Comparison of ENCODE assay signal across 8 cellular contexts in the genomic region with DNA sequence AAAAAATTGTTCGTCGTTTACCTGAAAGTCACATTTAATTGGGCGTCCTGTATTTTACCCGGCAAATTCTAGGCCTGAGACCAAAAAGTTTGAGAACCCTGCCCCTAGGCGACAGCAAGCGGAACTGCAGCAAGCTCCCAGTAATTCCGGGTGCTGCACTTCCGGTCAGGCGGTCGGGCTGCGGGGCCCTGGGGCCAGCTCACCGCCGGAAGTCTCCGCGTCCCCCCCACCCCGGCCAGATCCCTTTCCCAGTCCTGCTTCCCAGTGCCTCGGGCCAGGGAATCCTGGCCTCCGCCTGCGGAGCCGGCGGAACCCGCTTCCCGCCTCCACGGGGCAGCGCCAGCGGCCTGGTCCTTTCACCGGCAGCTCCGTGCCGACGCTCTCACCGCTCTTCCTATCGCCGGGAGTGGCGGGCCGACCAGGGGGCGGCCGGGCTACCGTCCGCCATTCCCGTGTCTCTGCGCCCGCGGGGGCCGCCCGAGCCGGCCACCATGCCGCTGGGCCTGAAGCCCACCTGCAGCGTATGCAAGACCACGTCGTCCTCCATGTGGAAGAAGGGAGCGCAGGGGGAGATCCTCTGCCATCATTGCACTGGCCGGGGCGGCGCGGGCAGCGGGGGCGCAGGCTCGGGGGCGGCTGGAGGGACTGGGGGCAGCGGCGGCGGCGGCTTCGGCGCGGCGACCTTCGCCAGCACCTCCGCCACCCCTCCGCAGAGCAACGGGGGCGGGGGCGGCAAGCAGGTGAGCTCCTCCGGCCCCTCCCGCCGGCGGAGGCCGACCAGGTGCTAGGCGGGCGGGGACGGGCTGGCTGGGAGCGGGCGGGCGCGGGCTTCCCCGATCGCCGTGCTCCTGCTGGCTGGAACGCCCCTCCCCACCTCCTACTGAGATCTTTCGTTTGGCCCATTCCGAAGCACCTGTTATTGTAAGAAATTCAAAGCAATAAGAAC. TPM values are rescaled to one million over a fixed set of nuclear protein-coding genes. Genes with fewer than 3 reads are reported as not detected.
DNase-seq lines count a peak whose midpoint lies in the region; ATAC-seq and TF ChIP-seq lines count a peak whose summit lies in the region.

A gene with protein sequence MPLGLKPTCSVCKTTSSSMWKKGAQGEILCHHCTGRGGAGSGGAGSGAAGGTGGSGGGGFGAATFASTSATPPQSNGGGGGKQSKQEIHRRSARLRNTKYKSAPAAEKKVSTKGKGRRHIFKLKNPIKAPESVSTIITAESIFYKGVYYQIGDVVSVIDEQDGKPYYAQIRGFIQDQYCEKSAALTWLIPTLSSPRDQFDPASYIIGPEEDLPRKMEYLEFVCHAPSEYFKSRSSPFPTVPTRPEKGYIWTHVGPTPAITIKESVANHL (plus strand): TSS at position 244 of the 946 bp plus-strand sequence. CDS start 248 bp downstream, at position 492.

- H3K36me3 ChIP-seq in BJ (ENCODE audit: control insufficient read depth, insufficient read depth, low read length) = peaks cover 8% of the 10 kb centered on the region
- peaks cover 6% of the 10 kb centered on the region for H3K36me3 ChIP-seq in kidney epithelial cell (ENCODE audit: control insufficient read depth, insufficient read depth, low read length)

- H3K27me3 ChIP-seq in BJ (ENCODE audit: control insufficient read depth, insufficient read depth, low read length) (no peaks in the 10 kb centered on the region), kidney epithelial cell (ENCODE audit: control insufficient read depth, insufficient read depth, low read length) (no peaks in the 10 kb centered on the region)

- POLR2A ChIA-PET in BJ (lab: Charles Lee) = no interaction called here

- H3K4me1 Mint-ChIP-seq in chondrocyte (ENCODE audit: low read depth) = peaks cover 24% of the 10 kb centered on the region

- peak within 1 kb of the TSS; percentile 76 for H3K4me3 Mint-ChIP-seq in chondrocyte (ENCODE audit: unreplicated experiment)

- peak within 1 kb of the TSS; percentile 82 for H3K27ac Mint-ChIP-seq in chondrocyte (ENCODE audit: unreplicated experiment)

- peak; percentile 91 for ATAC-seq in HG03432 (IDR thresholded peaks at IDR 0.05; ENCODE audit: unreplicated experiment)

- TF ChIP-seq POLR2A in GM19099 (IDR thresholded peaks at IDR 0.05; ENCODE audit: extremely low read depth, insufficient read length, low read depth) = peak; percentile 65

- peaks cover 2% of the 10 kb centered on the region for H3K27me3 Mint-ChIP-seq in chondrocyte (ENCODE audit: low read depth)

- TF ChIP-seq CTCF in BJ (IDR thresholded peaks at IDR 0.05; ENCODE audit: insufficient read depth, low read depth, low read length) = peak; percentile 90
- TF ChIP-seq CTCF in chondrocyte (IDR thresholded peaks at IDR 0.05) = peak; percentile 95
- TF ChIP-seq CTCF in kidney epithelial cell (IDR thresholded peaks at IDR 0.05; ENCODE audit: insufficient read depth, low read length, poor library complexity, severe bottlenecking) = peak; percentile 84

- CTCF ChIA-PET in BJ (lab: Yijun Ruan, JAX) = interaction anchor here (0.6 to 3.9 kb wide), 44 partner anchors 10 to 626 kb away, joined by 3 to 37 read pairs (median 3); partner anchors contain the start of genes ANKIB1, KRIT1 and LRRD1

- H3K36me3 Mint-ChIP-seq in chondrocyte (ENCODE audit: low read depth) = peaks cover 8% of the 10 kb centered on the region

- DNase-seq in BJ (ENCODE audit: low read depth) (peak; percentile 46), NCI-H460 (ENCODE audit: extremely low read depth, low read depth) (peak; percentile 90), chondrocyte (ENCODE audit: low spot score) (peak; percentile 95), kidney epithelial cell (ENCODE audit: low read depth) (peak; percentile 60)
- DNase-seq in activated CD4-positive, alpha-beta T cell treated with anti-CD3 and anti-CD28 coated beads for 24 hours (ENCODE audit: low read depth in 2 of 2) = peak; percentile 69 to 74
- peak; percentile 67 to 72 for DNase-seq in stimulated activated CD4-positive, alpha-beta T cell treated with anti-CD3 and anti-CD28 coated beads, Interleukin-15, amount 100 ng/mL, for 48 hours (ENCODE audit: low read depth in 2 of 2)

- peaks cover 4% of the 10 kb centered on the region for H3K9me3 Mint-ChIP-seq in chondrocyte (ENCODE audit: low read depth)

- H3K4me3 ChIP-seq in BJ (ENCODE audit: low read depth, low read length) (peak within 1 kb of the TSS; percentile 67), kidney epithelial cell (ENCODE audit: low read depth, low read length) (peak within 1 kb of the TSS; percentile 83)

RNA-seq across cellular contexts. Expression of the gene that starts here (rescaled TPM):
- 17.4 and 27.0 TPM in 2 replicates for polyA plus RNA-seq in BJ (2011; rRNA removed)
- polyA minus RNA-seq in BJ (2011; rRNA and poly(A)+ RNA removed) = 10.2 and 11.8 TPM in 2 replicates
- 47.7 and 54.0 TPM in 2 replicates for total RNA-seq in NCI-H460 (2014; rRNA removed; shearing (Covaris generic))
- polyA plus RNA-seq in NCI-H460 (2014; cell fraction: nucleus; rRNA removed) = 46.5 and 55.1 TPM in 2 replicates
- total RNA-seq in chondrocyte (26.2 to 32.9 TPM (median 31.3 TPM) in 3 replicates), kidney epithelial cell (30.5 and 37.5 TPM in 2 replicates)

Comparison
In these comparisons a context has a peak if more than half of its experiments do, and no peak if none do; other contexts are left out.
1. Peak in every context shown above with its lines: DNase-seq, ATAC-seq and H3K4me3 ChIP-seq.